ENCODE assay signal across 7 cellular contexts in the genomic region with DNA sequence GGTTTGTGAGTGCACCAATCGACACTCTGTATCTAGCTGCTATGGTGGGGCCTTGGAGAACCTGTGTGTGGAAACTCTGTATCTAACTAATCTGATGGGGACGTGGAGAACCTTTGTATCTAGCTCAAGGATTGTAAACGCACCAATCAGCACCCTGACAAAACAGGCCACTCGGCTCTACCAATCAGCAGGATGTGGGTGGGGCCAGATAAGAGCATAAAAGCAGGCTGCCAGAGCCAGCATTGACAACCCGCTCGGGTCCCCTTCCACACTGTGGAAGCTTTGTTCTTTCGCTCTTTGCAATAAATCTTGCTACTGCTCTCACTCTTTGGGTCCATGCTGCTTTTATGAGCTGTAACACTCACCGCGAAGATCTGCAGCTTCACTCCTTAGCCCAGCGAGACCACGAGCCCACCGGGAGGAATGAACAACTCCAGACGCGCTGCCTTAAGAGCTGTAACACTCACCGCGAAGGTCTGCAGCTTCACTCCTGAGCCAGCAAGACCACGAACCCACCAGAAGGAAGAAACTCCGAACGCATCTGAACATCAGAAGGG. TPM values are rescaled to one million over a fixed set of nuclear protein-coding genes. Genes with fewer than 3 reads are reported as not detected.
DNase-seq lines count a peak whose midpoint lies in the region; ATAC-seq and TF ChIP-seq lines count a peak whose summit lies in the region.
"Not testable (repeated sequence)": the region's sequence is repeated elsewhere in the genome, so short reads cannot be mapped to it uniquely, and the experiment has no call there.

No MANE protein-coding gene starts in this region.

- H3K27me3 Mint-ChIP-seq in GM23338 (ENCODE audit: insufficient read depth, low read depth, poor library complexity); activated T-cell treated with anti-CD3 and anti-CD28 coated beads, Interleukin-2, amount 50 U/mL, for 24 hours; activated naive CD8-positive, alpha-beta T cell treated with anti-CD3 and anti-CD28 coated beads, Interleukin-2, amount 10 ng/mL, durations not matched to agents 7 days and 5 days; nephron progenitor cell (ENCODE audit: low read depth, poor library complexity): not testable (repeated sequence)
- peaks cover 11% of the 10 kb centered on the region for H3K27me3 Mint-ChIP-seq in endothelial cell (ENCODE audit: unreplicated experiment)

- H3K27ac Mint-ChIP-seq in GM23338 (peak overlapping the region; percentile 53; the same call in 1 of the 2 replicates), nephron progenitor cell (peak overlapping the region; percentile 42)
- peak overlapping the region; percentile 47 for H3K27ac Mint-ChIP-seq in activated T-cell treated with anti-CD3 and anti-CD28 coated beads, Interleukin-2, amount 50 U/mL, for 24 hours
- peak overlapping the region; percentile 21 for H3K27ac Mint-ChIP-seq in activated naive CD8-positive, alpha-beta T cell treated with anti-CD3 and anti-CD28 coated beads, Interleukin-2, amount 10 ng/mL, durations not matched to agents 7 days and 5 days
- not testable (repeated sequence) for H3K27ac Mint-ChIP-seq in endothelial cell (ENCODE audit: unreplicated experiment)

- H3K27ac ChIP-seq in GM23338 (ENCODE audit: low read depth) = 0 out of 2 replicates have a peak overlapping the region, but pooled peaks have one; percentile 29
- not testable (repeated sequence) for H3K27ac ChIP-seq in upper lobe of right lung

- not testable (repeated sequence) for H3K9me3 ChIP-seq in upper lobe of right lung

- intact Hi-C loops in upper lobe of right lung (cut with DNase I) = loop anchor here (5.0 kb wide), 1 partner anchor 237 kb away; no protein-coding TSS in a partner anchor

- H3K9me2 ChIP-seq in GM23338 (ENCODE audit: insufficient read depth) = not testable (repeated sequence)

- H3K79me2 ChIP-seq in GM23338 (replicated peaks; ENCODE audit: insufficient read depth) = not testable (repeated sequence)

- H3K36me3 Mint-ChIP-seq in GM23338 (ENCODE audit: low read depth) (peaks cover 27% of the 10 kb centered on the region), endothelial cell (ENCODE audit: low read depth, unreplicated experiment) (peaks cover 26% of the 10 kb centered on the region), nephron progenitor cell (ENCODE audit: low read depth) (peaks cover 57% of the 10 kb centered on the region)
- peaks cover 47% of the 10 kb centered on the region for H3K36me3 Mint-ChIP-seq in activated T-cell treated with anti-CD3 and anti-CD28 coated beads, Interleukin-2, amount 50 U/mL, for 24 hours (ENCODE audit: low read depth)
- H3K36me3 Mint-ChIP-seq in activated naive CD8-positive, alpha-beta T cell treated with anti-CD3 and anti-CD28 coated beads, Interleukin-2, amount 10 ng/mL, durations not matched to agents 7 days and 5 days = peaks cover 20% of the 10 kb centered on the region

- not testable (repeated sequence) for H3K9me3 Mint-ChIP-seq in GM23338; activated T-cell treated with anti-CD3 and anti-CD28 coated beads, Interleukin-2, amount 50 U/mL, for 24 hours; activated naive CD8-positive, alpha-beta T cell treated with anti-CD3 and anti-CD28 coated beads, Interleukin-2, amount 10 ng/mL, durations not matched to agents 7 days and 5 days; endothelial cell (ENCODE audit: unreplicated experiment)
- peaks cover 14% of the 10 kb centered on the region for H3K9me3 Mint-ChIP-seq in nephron progenitor cell

- not testable (repeated sequence) for TF ChIP-seq CTCF in GM23338 (conservative IDR thresholded peaks at IDR 0.05; ENCODE audit: low read depth in 2 of 2); endothelial cell (IDR thresholded peaks at IDR 0.05; ENCODE audit: unreplicated experiment); nephron progenitor cell (IDR thresholded peaks at IDR 0.05); upper lobe of right lung (IDR thresholded peaks at IDR 0.05)

- H3K4me3 Mint-ChIP-seq in GM23338; activated T-cell treated with anti-CD3 and anti-CD28 coated beads, Interleukin-2, amount 50 U/mL, for 24 hours; activated naive CD8-positive, alpha-beta T cell treated with anti-CD3 and anti-CD28 coated beads, Interleukin-2, amount 10 ng/mL, durations not matched to agents 7 days and 5 days; nephron progenitor cell: not testable (repeated sequence)
- H3K4me3 Mint-ChIP-seq in endothelial cell (ENCODE audit: unreplicated experiment) = peak overlapping the region; percentile 52

- not testable (repeated sequence) for ATAC-seq in GM23338; activated naive CD8-positive, alpha-beta T cell treated with anti-CD3 and anti-CD28 coated beads, Interleukin-2, amount 10 ng/mL, durations not matched to agents 7 days and 5 days (ENCODE audit: low read depth); upper lobe of right lung

- H3K27me3 ChIP-seq in GM23338 (ENCODE audit: insufficient read depth); upper lobe of right lung: not testable (repeated sequence)

- not testable (repeated sequence) for H3K36me3 ChIP-seq in GM23338 (ENCODE audit: insufficient read depth); upper lobe of right lung

- not testable (repeated sequence) for H3F3A ChIP-seq in GM23338 (replicated peaks; ENCODE audit: low read depth)

- not testable (repeated sequence) for DNase-seq in GM23338 (ENCODE audit: low spot score); activated T-cell treated with anti-CD3 and anti-CD28 coated beads, Interleukin-2, amount 50 U/mL, for 24 hours; activated naive CD8-positive, alpha-beta T cell treated with anti-CD3 and anti-CD28 coated beads, Interleukin-2, amount 10 ng/mL, durations not matched to agents 7 days and 5 days; endothelial cell (ENCODE audit: low spot score); nephron progenitor cell
- DNase-seq in stimulated activated CD8-positive, alpha-beta memory T cell treated with anti-CD3 and anti-CD28 coated beads, Interleukin-4, amount 100 ng/mL, for 48 hours = peak; percentile 28
- peak; percentile 9 for DNase-seq in upper lobe of right lung

- H3K4me3 ChIP-seq in GM23338, upper lobe of right lung: not testable (repeated sequence)

- H3K4me2 ChIP-seq in GM23338 = not testable (repeated sequence)

- not testable (repeated sequence) for H3K4me1 Mint-ChIP-seq in GM23338; endothelial cell (ENCODE audit: unreplicated experiment)
- H3K4me1 Mint-ChIP-seq in activated T-cell treated with anti-CD3 and anti-CD28 coated beads, Interleukin-2, amount 50 U/mL, for 24 hours (ENCODE audit: low read depth) = peaks cover 23% of the 10 kb centered on the region
- peaks cover 25% of the 10 kb centered on the region for H3K4me1 Mint-ChIP-seq in activated naive CD8-positive, alpha-beta T cell treated with anti-CD3 and anti-CD28 coated beads, Interleukin-2, amount 10 ng/mL, durations not matched to agents 7 days and 5 days
- H3K4me1 Mint-ChIP-seq in nephron progenitor cell = peaks cover 29% of the 10 kb centered on the region

- not testable (repeated sequence) for H3K4me1 ChIP-seq in GM23338 (ENCODE audit: insufficient read depth); upper lobe of right lung

- not testable (repeated sequence) for H4K20me1 ChIP-seq in GM23338 (replicated peaks; ENCODE audit: insufficient read depth)

- not testable (repeated sequence) for H2AFZ ChIP-seq in GM23338

- POLR2A ChIA-PET in activated naive CD8-positive, alpha-beta T cell treated with anti-CD3 and anti-CD28 coated beads, Interleukin-2, amount 10 ng/mL, durations not matched to agents 7 days and 5 days (lab: Charles Lee) = not testable (repeated sequence)

RNA-seq across cellular contexts. Expression of a gene that starts 41.6 kb away (rescaled TPM):
- total RNA-seq in GM23338 (2014; rRNA removed; shearing (Covaris generic)) = 6.9 and 12.7 TPM in 2 replicates
- polyA plus RNA-seq in GM23338 (2016; fragmentation: Nextera tagmentation; extraction: Ambion mirVana) = 3.4 and 4.3 TPM in 2 replicates
- total RNA-seq in activated naive CD8-positive, alpha-beta T cell treated with anti-CD3 and anti-CD28 coated beads, Interleukin-2, amount 10 ng/mL, durations not matched to agents 7 days and 5 days = 10 to 100 TPM; 30.9 to 33.8 TPM
- total RNA-seq in endothelial cell (ENCODE audit: unreplicated experiment) (15.0 TPM), upper lobe of right lung (9.6 TPM)
